In genomic region chr19:15101479-15102082, GRCh38 we compare ENCODE assay signal across 7 cellular contexts. TPM values are rescaled to one million over a fixed set of nuclear protein-coding genes. Genes with fewer than 3 reads are reported as not detected.
DNase-seq lines count a peak whose midpoint lies in the region; ATAC-seq and TF ChIP-seq lines count a peak whose summit lies in the region.

No MANE protein-coding gene starts in this region.

- TF ChIP-seq CTCF in GM12872 (IDR thresholded peaks at IDR 0.05; ENCODE audit: insufficient read depth, low read depth, low read length) (peak; percentile 81), gastroesophageal sphincter (IDR thresholded peaks at IDR 0.05) (peak in 3 of 4 experiments; percentile 45 to 68 (median 55)), spleen (IDR thresholded peaks at IDR 0.05 in 8 of 11, conservative IDR thresholded peaks at IDR 0.05 in 3 of 11) (peak; percentile 31 to 80 (median 69))

- H3K27ac ChIP-seq in gastroesophageal sphincter (no peak overlapping the region), spleen (no peak overlapping the region)

- 52 to 63% methylated on average over 3 of the region's 3 CpGs for WGBS in gastroesophageal sphincter (ENCODE audit: low coverage in 1 of 2), 2 donors
- WGBS in spleen, 5 donors, result 53 to 65% (median 61%) methylated on average over 3 of the region's 3 CpGs

- TF ChIP-seq EP300 in gastroesophageal sphincter (IDR thresholded peaks at IDR 0.05), result no peak

- TF ChIP-seq POLR2A in gastroesophageal sphincter (IDR thresholded peaks at IDR 0.05), result no peak
- TF ChIP-seq POLR2A in spleen (IDR thresholded peaks at IDR 0.05), result no peak

- intact Hi-C loops in spleen (cut with DNase I; ENCODE audit: low total_unique reads), result no loop called here

- H3K36me3 ChIP-seq in gastroesophageal sphincter (no peaks in the 10 kb centered on the region), spleen (no peaks in the 10 kb centered on the region)

- H3K4me1 ChIP-seq in gastroesophageal sphincter, result peaks cover 0 to 2% (median 0%) of the 10 kb centered on the region in 3 donors
- peaks cover 0 to 13% (median 0%) of the 10 kb centered on the region in 6 donors for H3K4me1 ChIP-seq in spleen

- ATAC-seq in gastroesophageal sphincter (no peak), GM18858 (IDR thresholded peaks at IDR 0.05; ENCODE audit: unreplicated experiment) (no peak)

- DNase-seq in NCI-H1694 (lab: John Stamatoyannopoulos, UW), result peak; percentile 40
- peak; percentile 52 for DNase-seq in activated T-cell treated with anti-CD3 and anti-CD28 coated beads for 48 hours (ENCODE audit: low read depth)
- no peak for DNase-seq in spleen
- no peak for DNase-seq in NCI-H524 treated with DMSO at 0.1 percent for 48 hours (lab: John Stamatoyannopoulos, UW)

- H3K9me3 ChIP-seq in gastroesophageal sphincter (peaks cover 0 to 23% (median 0%) of the 10 kb centered on the region in 3 donors), spleen (peaks cover 0 to 37% (median 28%) of the 10 kb centered on the region in 8 donors)

- H3K27me3 ChIP-seq in gastroesophageal sphincter (no peaks in the 10 kb centered on the region), spleen (replicated peaks in 1 of 7) (peaks cover 0 to 73% (median 9%) of the 10 kb centered on the region in 7 donors)

- no peak overlapping the region for H3K4me3 ChIP-seq in gastroesophageal sphincter
- H3K4me3 ChIP-seq in spleen, result no peak overlapping the region

RNA-seq across cellular contexts. Expression of gene SYDE1, which starts 5.6 kb away (rescaled TPM):
- 100 to 1,000 TPM in 1 of 4 donors, 10 to 100 TPM in 3; 41.7 to 100 (median 52.4) TPM for total RNA-seq in gastroesophageal sphincter
- 10 to 100 TPM in 6 of 7 donors, 1 to 10 TPM in 1; 8.3 to 27.6 (median 17.0) TPM for total RNA-seq in spleen
- polyA plus RNA-seq in spleen, result 1 to 10 TPM; 2.0 to 5.2 (median 2.9) TPM

RNA-seq across cellular contexts. Expression of gene OR1I1, which starts 19.6 kb away (rescaled TPM):
- total RNA-seq in gastroesophageal sphincter, result not detected
- total RNA-seq in spleen, result not detected
- polyA plus RNA-seq in spleen, result under 1 TPM in 1 of 3 donors, not detected in 2; 0.06 TPM

RNA-seq across cellular contexts. Expression of gene CASP14, which starts 52.3 kb away (rescaled TPM):
- not detected for total RNA-seq in gastroesophageal sphincter
- not detected for total RNA-seq in spleen
- polyA plus RNA-seq in spleen, result not detected

Comparison
In these comparisons a context has a peak if more than half of its experiments do, and no peak if none do; other contexts are left out.
1. DNase-seq: peak in NCI-H1694 (single experiment) and activated T-cell treated with anti-CD3 and anti-CD28 coated beads for 48 hours (single experiment); none in spleen (single experiment) and NCI-H524 treated with DMSO at 0.1 percent for 48 hours (single experiment).
2. Peak in every context shown above with its lines, with median percentiles within 50 percentile points of each other: CTCF ChIP-seq.